In genomic region chr2:64402876-64403275, GRCh38 we compare ENCODE assay signal across 12 cellular contexts. TPM values are rescaled to one million over a fixed set of nuclear protein-coding genes. Genes with fewer than 3 reads are reported as not detected.
DNase-seq lines count a peak whose midpoint lies in the region; ATAC-seq and TF ChIP-seq lines count a peak whose summit lies in the region.
"Had no signal": no experiment of that assay in that cellular context is flagged by ENCODE, and none has a peak within 500 bp of the region (broad histone marks: within the 10 kb centered on the region; RNA-seq: fewer than 3 reads in every experiment).

No MANE protein-coding gene starts in this region.

- no peaks in the 10 kb centered on the region for H3K27me3 Mint-ChIP-seq in brain
- H3K27me3 Mint-ChIP-seq: stimulated activated memory B cell treated with anti-CD40 and anti-IgM and Interleukin-4, amounts not matched to agents 10 μg/mL and 1 μg/mL and 100 μg/mL, for 72 hours had no signal

- no peaks in the 10 kb centered on the region for H3K9me3 ChIP-seq in right lobe of liver
- no peaks in the 10 kb centered on the region for H3K9me3 ChIP-seq in suprapubic skin
- H3K9me3 ChIP-seq: A549 had no signal

- TF ChIP-seq EP300 in suprapubic skin (IDR thresholded peaks at IDR 0.05): no peak

- H3K27me3 ChIP-seq in right lobe of liver (no peaks in the 10 kb centered on the region), suprapubic skin (no peaks in the 10 kb centered on the region)

- H3K27ac ChIP-seq in right lobe of liver (peak overlapping the region in 2 of 3 donors; percentile 48 to 73), suprapubic skin (peak overlapping the region; percentile 72)
- H3K27ac ChIP-seq: A549 had no signal

- no peaks in the 10 kb centered on the region for H3K9me3 Mint-ChIP-seq in brain

- peaks cover 71% of the 10 kb centered on the region for H3K4me1 Mint-ChIP-seq in brain

- TF ChIP-seq CTCF in brain (conservative IDR thresholded peaks at IDR 0.05): no peak
- no peak for TF ChIP-seq CTCF in right lobe of liver (IDR thresholded peaks at IDR 0.05)
- TF ChIP-seq CTCF in suprapubic skin (IDR thresholded peaks at IDR 0.05): no peak

- H3K4me3 Mint-ChIP-seq in brain: peak overlapping the region in 4 of 5 experiments; percentile 35 to 46 (median 46)
- H3K4me3 Mint-ChIP-seq: activated CD8-positive, alpha-beta T cell treated with anti-CD3 and anti-CD28 coated beads, Interleukin-2, amount 10 ng/mL, durations not matched to agents 7 days and 5 days; stimulated activated memory B cell treated with anti-CD40 and anti-IgM and Interleukin-4, amounts not matched to agents 10 μg/mL and 1 μg/mL and 100 μg/mL, for 72 hours had no signal

- intact Hi-C loops in right lobe of liver (cut with DNase I) (no loop called here), posterior vena cava (cut with DNase I) (no loop called here)

- H3K36me3 Mint-ChIP-seq in brain: no peaks in the 10 kb centered on the region
- H3K36me3 Mint-ChIP-seq: stimulated activated memory B cell treated with anti-CD40 and anti-IgM and Interleukin-4, amounts not matched to agents 10 μg/mL and 1 μg/mL and 100 μg/mL, for 72 hours had no signal

- TF ChIP-seq POLR2A in right lobe of liver (IDR thresholded peaks at IDR 0.05): no peak
- no peak for TF ChIP-seq POLR2A in suprapubic skin (IDR thresholded peaks at IDR 0.05)

- no peaks in the 10 kb centered on the region for H3K36me3 ChIP-seq in right lobe of liver
- no peaks in the 10 kb centered on the region for H3K36me3 ChIP-seq in suprapubic skin

- 45% methylated on average over 1 of the region's 1 CpG for WGBS in right lobe of liver (ENCODE audit: insufficient coverage, low coverage, low lambda C conversion rate, missing lambda C conversion rate)
- 80% methylated on average over 1 of the region's 1 CpG for WGBS in suprapubic skin

- H3K4me3 ChIP-seq in right lobe of liver (no peak overlapping the region), suprapubic skin (no peak overlapping the region)
- H3K4me3 ChIP-seq: A549 had no signal

- ATAC-seq in right lobe of liver (peak in 1 of 4 donors; percentile 3), GM18498 (IDR thresholded peaks at IDR 0.05; ENCODE audit: unreplicated experiment) (no peak)
- ATAC-seq: activated CD8-positive, alpha-beta T cell treated with anti-CD3 and anti-CD28 coated beads, Interleukin-2, amount 10 ng/mL, durations not matched to agents 7 days and 5 days; stimulated activated memory B cell treated with anti-CD40 and anti-IgM and Interleukin-4, amounts not matched to agents 10 μg/mL and 1 μg/mL and 100 μg/mL, for 72 hours had no signal

- DNase-seq in DMS53 (lab: John Stamatoyannopoulos, UW) (peak; percentile 43), DMS53 treated with DMSO at 0.1 percent for 48 hours (lab: John Stamatoyannopoulos, UW; ENCODE audit: unreplicated experiment) (no peak), right lobe of liver (no peak), suprapubic skin (ENCODE audit: low spot score in 2 of 2) (no peak), cerebellum (ENCODE audit: low spot score) (no peak), posterior vena cava (ENCODE audit: low spot score) (no peak)
- DNase-seq: activated CD8-positive, alpha-beta T cell treated with anti-CD3 and anti-CD28 coated beads, Interleukin-2, amount 10 ng/mL, durations not matched to agents 7 days and 5 days; NCI-H1092 treated with DMSO at 0.1 percent for 48 hours had no signal

- H3K4me1 ChIP-seq in right lobe of liver (peaks cover 0 to 55% (median 24%) of the 10 kb centered on the region in 4 donors), suprapubic skin (peaks cover 52% of the 10 kb centered on the region)

- peak overlapping the region; percentile 64 to 97 (median 96) for H3K27ac Mint-ChIP-seq in brain
- H3K27ac Mint-ChIP-seq: activated CD8-positive, alpha-beta T cell treated with anti-CD3 and anti-CD28 coated beads, Interleukin-2, amount 10 ng/mL, durations not matched to agents 7 days and 5 days; stimulated activated memory B cell treated with anti-CD40 and anti-IgM and Interleukin-4, amounts not matched to agents 10 μg/mL and 1 μg/mL and 100 μg/mL, for 72 hours had no signal

RNA-seq across cellular contexts. Expression of gene LGALSL, which starts 51.1 kb away (rescaled TPM):
- polyA plus RNA-seq in brain (ENCODE audit: insufficient read depth, low read depth, low replicate concordance): 2.5 TPM
- total RNA-seq in right lobe of liver (1 to 10 TPM; 3.2 to 8.1 (median 5.4) TPM), suprapubic skin (100 to 1,000 TPM in 2 of 4 donors, 10 to 100 TPM in 2; 74.2 to 133 (median 106) TPM), cerebellum (24.8 TPM), posterior vena cava (10 to 100 TPM; 20.5 to 23.4 TPM)
